13 cellular contexts compared by ENCODE assay signal in the genomic region with DNA sequence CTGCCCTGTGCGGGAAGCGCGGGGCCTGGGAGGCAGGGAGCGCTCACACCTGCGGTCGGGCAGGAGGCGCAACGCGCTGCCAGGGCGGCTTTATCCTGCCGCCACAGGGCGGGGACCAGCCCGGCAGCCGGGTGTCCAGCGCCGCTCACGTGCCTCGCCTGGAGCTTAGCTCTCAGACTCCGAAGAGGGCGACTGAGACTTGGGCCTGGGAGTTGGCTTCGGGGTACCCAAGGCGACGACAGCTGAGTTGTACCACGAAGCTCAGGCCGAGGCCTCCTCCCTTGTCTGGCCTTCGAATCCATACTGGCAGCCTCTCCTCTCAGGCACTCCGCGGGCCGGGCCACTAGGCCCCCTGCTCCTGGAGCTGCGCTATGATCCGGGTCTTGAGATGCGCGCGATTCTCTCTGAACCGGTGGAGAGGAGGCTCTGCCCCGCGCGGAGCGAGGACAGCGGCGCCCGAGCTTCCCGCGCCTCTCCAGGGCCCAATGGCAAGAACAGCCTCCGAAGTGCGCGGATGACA. TPM values are rescaled to one million over a fixed set of nuclear protein-coding genes. Genes with fewer than 3 reads are reported as not detected.
A peak's percentile ranks its signal among the peaks of the same experiment; 100 is the strongest.
DNase-seq lines count a peak whose midpoint lies in the region; ATAC-seq, FAIRE-seq and TF ChIP-seq lines count a peak whose summit lies in the region.
"Had no signal": no experiment of that assay in that cellular context is flagged by ENCODE, and none has a peak within 500 bp of the region (broad histone marks: within the 10 kb centered on the region; RNA-seq: fewer than 3 reads in every experiment).

No MANE protein-coding gene starts in this region.

- H3K27me3 ChIP-seq in H1 (replicated peaks in 1 of 4; ENCODE audit: control insufficient read depth in 3 of 4, extremely low read depth in 1 of 4, insufficient read depth in 3 of 4, low read length in 3 of 4) = peaks cover 61 to 98% (median 79%) of the 10 kb centered on the region in 4 experiments
- peaks cover 100% of the 10 kb centered on the region for H3K27me3 ChIP-seq in suprapubic skin

- CTCF ChIA-PET in activated naive CD4-positive, alpha-beta T cell treated with anti-CD3 and anti-CD28 coated beads, Interleukin-2, amount 10 ng/mL, durations not matched to agents 7 days and 5 days (lab: Charles Lee) = no interaction called here
- CTCF ChIA-PET in H1 (lab: Charles Lee; ENCODE audit: partially characterized antibody) = interaction anchor here (0.8 to 5.9 kb wide), 6 partner anchors 9 to 611 kb away, joined by 3 to 34 read pairs (median 6); no protein-coding TSS in a partner anchor

- H2BK5ac ChIP-seq in H1 (ENCODE audit: low read depth, low read length) = peak overlapping the region; percentile 35; the same call in 1 of the 2 replicates

- H3K18ac ChIP-seq in H1 (ENCODE audit: extremely low read depth, low read length) = no peak overlapping the region; the same call in 1 of the 2 replicates

- H3K23me2 ChIP-seq in H1 (ENCODE audit: low read depth, low read length) = peaks cover 8% of the 10 kb centered on the region; the same call in 1 of the 2 replicates

- H3K56ac ChIP-seq in H1 (replicated peaks; ENCODE audit: insufficient read length, low read depth, low read length) = no peak overlapping the region

- H3K4me1 Mint-ChIP-seq in activated naive CD4-positive, alpha-beta T cell treated with anti-CD3 and anti-CD28 coated beads, Interleukin-2, amount 10 ng/mL, durations not matched to agents 7 days and 5 days = peaks cover 13% of the 10 kb centered on the region

- no peak overlapping the region for H2BK20ac ChIP-seq in H1 (ENCODE audit: low read length)

- no peaks in the 10 kb centered on the region; a peak in 1 of 8 replicates for H3K36me3 ChIP-seq in H1 (ENCODE audit: control insufficient read depth in 2 of 4, insufficient read depth in 4 of 4, low read length in 3 of 4)
- no peaks in the 10 kb centered on the region for H3K36me3 ChIP-seq in mucosa of descending colon (ENCODE audit: low read depth)
- H3K36me3 ChIP-seq in suprapubic skin = no peaks in the 10 kb centered on the region
- H3K36me3 ChIP-seq: neutrophil had no signal

- peak in 1 of 2 experiments; percentile 8; a peak in 3 of 4 replicates for TF ChIP-seq RAD21 in H1 (IDR thresholded peaks at IDR 0.05 in 1 of 2, conservative IDR thresholded peaks at IDR 0.05 in 1 of 2; ENCODE audit: low read depth in 2 of 2, low read length in 2 of 2)

- no peak overlapping the region for H2BK120ac ChIP-seq in H1 (replicated peaks; ENCODE audit: low read depth, low read length)

- H4K5ac ChIP-seq in H1 (ENCODE audit: insufficient read length, low read depth, low read length) = no peak overlapping the region

- no peak for TF ChIP-seq POLR2A in H1 (IDR thresholded peaks at IDR 0.05; ENCODE audit: control extremely low read depth in 1 of 2, low read depth in 2 of 2, low read length in 2 of 2)
- no peak for TF ChIP-seq POLR2A in suprapubic skin (IDR thresholded peaks at IDR 0.05)

- H4K91ac ChIP-seq in H1 (replicated peaks; ENCODE audit: insufficient read length, low read length) = no peak overlapping the region

- H3K27me3 Mint-ChIP-seq in activated naive CD4-positive, alpha-beta T cell treated with anti-CD3 and anti-CD28 coated beads, Interleukin-2, amount 10 ng/mL, durations not matched to agents 7 days and 5 days = peaks cover 99% of the 10 kb centered on the region

- H3K79me2 ChIP-seq in H1 (ENCODE audit: control insufficient read depth in 1 of 2, insufficient read depth in 2 of 2, low read length in 2 of 2) = no peaks in the 10 kb centered on the region

- no peaks in the 10 kb centered on the region for H3K79me1 ChIP-seq in H1 (ENCODE audit: low read depth, low read length)

- H3K9me3 Mint-ChIP-seq in activated naive CD4-positive, alpha-beta T cell treated with anti-CD3 and anti-CD28 coated beads, Interleukin-2, amount 10 ng/mL, durations not matched to agents 7 days and 5 days = no peaks in the 10 kb centered on the region

- no peak overlapping the region for H2AK5ac ChIP-seq in H1 (ENCODE audit: low read depth, low read length)

- peak overlapping the region; percentile 87; the same call in 1 of the 2 replicates for H2BK12ac ChIP-seq in H1 (ENCODE audit: low read depth, low read length)

- DNase-seq in activated naive CD4-positive, alpha-beta T cell treated with anti-CD3 and anti-CD28 coated beads, Interleukin-2, amount 10 ng/mL, durations not matched to agents 7 days and 5 days = no peak
- DNase-seq in activated naive CD4-positive, alpha-beta T cell treated with Interleukin-2 at 50 U/mL for 16 hours = no peak
- DNase-seq in H1 (ENCODE audit: low read depth in 1 of 2, low spot score in 2 of 2) (peak in 1 of 2 experiments; percentile 86), mucosa of descending colon (peak in 1 of 3 donors; percentile 29), suprapubic skin (ENCODE audit: low spot score in 2 of 2) (no peak), NCI-H2171 (lab: John Stamatoyannopoulos, UW) (no peak), dedifferentiated amniotic fluid mesenchymal stem cell (ENCODE audit: extremely low spot score) (no peak), GOT3 (lab: John Stamatoyannopoulos, UW) (no peak)
- DNase-seq: activated CD4-positive, alpha-beta T cell treated with anti-CD3 and anti-CD28 coated beads, Interleukin-2, amount 50 U/mL, for 4 hours; NCI-H2029; stimulated activated CD4-positive, alpha-beta T cell treated with anti-CD3 and anti-CD28 coated beads, Interleukin-4, amount 100 ng/mL, for 1 hour had no signal

- H3K4me1 ChIP-seq in H1 (replicated peaks in 1 of 4; ENCODE audit: control insufficient read depth in 3 of 4, insufficient read depth in 4 of 4, low read length in 3 of 4) (peaks cover 17 to 42% (median 23%) of the 10 kb centered on the region in 4 experiments), mucosa of descending colon (ENCODE audit: low read depth) (peaks cover 9% of the 10 kb centered on the region), suprapubic skin (peaks cover 36% of the 10 kb centered on the region)

- no peaks in the 10 kb centered on the region for H3K9me3 ChIP-seq in H1 (ENCODE audit: insufficient read depth in 2 of 2, low read depth in 1 of 2, low read length in 1 of 2)
- H3K9me3 ChIP-seq in mucosa of descending colon = no peaks in the 10 kb centered on the region
- no peaks in the 10 kb centered on the region for H3K9me3 ChIP-seq in suprapubic skin
- H3K9me3 ChIP-seq: neutrophil had no signal

- H3K14ac ChIP-seq in H1 (ENCODE audit: insufficient read length) = no peak overlapping the region

- H3K4me3 ChIP-seq in H1 (ENCODE audit: extremely low read depth in 1 of 4, insufficient read depth in 2 of 4, low read depth in 3 of 4, low read length in 4 of 4) (peak overlapping the region in 3 of 4 experiments; percentile 15 to 52 (median 29); a peak in 6 of 8 replicates), mucosa of descending colon (no peak overlapping the region), suprapubic skin (peak overlapping the region; percentile 3)

- H2BK15ac ChIP-seq in H1 (ENCODE audit: low read length) = 0 out of 2 replicates have a peak overlapping the region, but pooled peaks have one; percentile 46

- FAIRE-seq in H1 (lab: Jason Lieb, UNC) = no peak

- TF ChIP-seq EP300 in H1 (IDR thresholded peaks at IDR 0.05; ENCODE audit: borderline replicate concordance in 1 of 2, low read depth in 2 of 2, low read length in 2 of 2) (no peak), suprapubic skin (IDR thresholded peaks at IDR 0.05) (no peak)

- peak in 1 of 3 experiments; percentile 4; a peak in 1 of 4 replicates for TF ChIP-seq CTCF in H1 (IDR thresholded peaks at IDR 0.05; ENCODE audit: control extremely low read depth in 1 of 3, insufficient read depth in 1 of 3, low read depth in 1 of 3, low read length in 3 of 3)
- TF ChIP-seq CTCF in mucosa of descending colon (IDR thresholded peaks at IDR 0.05) = no peak
- TF ChIP-seq CTCF in suprapubic skin (IDR thresholded peaks at IDR 0.05) = no peak

- 2% methylated on average over 45 of the region's 47 CpGs; no CpG with 5 or more reads in 1 of the 2 experiments for WGBS in H1 (ENCODE audit: extremely low coverage in 1 of 2, insufficient coverage in 1 of 2, insufficient read length in 1 of 2, insufficient replicate concordance in 2 of 2, low coverage in 1 of 2, low lambda C conversion rate in 2 of 2, missing lambda C conversion rate in 1 of 2), 2 experiments
- 30% methylated on average over 2 of the region's 47 CpGs for WGBS in suprapubic skin

- peak overlapping the region; percentile 64; the same call in 1 of the 2 replicates for H2AFZ ChIP-seq in H1 (ENCODE audit: low read length)

- intact Hi-C loops in mucosa of descending colon (cut with DNase I, micrococcal nuclease) = no loop called here

- H3K27ac Mint-ChIP-seq in activated naive CD4-positive, alpha-beta T cell treated with anti-CD3 and anti-CD28 coated beads, Interleukin-2, amount 10 ng/mL, durations not matched to agents 7 days and 5 days = peak overlapping the region; percentile 28

- peak; percentile 60 for ATAC-seq in mucosa of descending colon

- H3K36me3 Mint-ChIP-seq in activated naive CD4-positive, alpha-beta T cell treated with anti-CD3 and anti-CD28 coated beads, Interleukin-2, amount 10 ng/mL, durations not matched to agents 7 days and 5 days = peaks cover 2% of the 10 kb centered on the region

- H3K23ac ChIP-seq in H1 (ENCODE audit: insufficient read length) = no peak overlapping the region

- H3K4me2 ChIP-seq in H1 (ENCODE audit: insufficient read depth in 1 of 2, low read depth in 2 of 2, low read length in 2 of 2) = peak overlapping the region; percentile 71 to 73
- H3K4me2 ChIP-seq: KMS-11 had no signal

- H3K4me3 Mint-ChIP-seq in activated naive CD4-positive, alpha-beta T cell treated with anti-CD3 and anti-CD28 coated beads, Interleukin-2, amount 10 ng/mL, durations not matched to agents 7 days and 5 days = no peak overlapping the region

- peaks cover 5 to 14% of the 10 kb centered on the region in 2 experiments for H4K20me1 ChIP-seq in H1 (replicated peaks in 1 of 2; ENCODE audit: control insufficient read depth in 1 of 2, insufficient read depth in 2 of 2, low read length in 2 of 2)

- no peak overlapping the region for H4K8ac ChIP-seq in H1 (ENCODE audit: extremely low read depth, insufficient read depth, low read length)

- POLR2A ChIA-PET in H1 (lab: Charles Lee; ENCODE audit: partially characterized antibody) = interaction anchor here (6.5 kb wide), 1 partner anchor 13 kb away, joined by 55 read pairs; no protein-coding TSS in a partner anchor

- H3K9ac ChIP-seq in H1 (replicated peaks in 1 of 4; ENCODE audit: extremely low read depth in 1 of 4, low read depth in 3 of 4, low read length in 3 of 4) = no peak overlapping the region
- H3K9ac ChIP-seq: KMS-11 had no signal

- H3K4ac ChIP-seq in H1 (replicated peaks; ENCODE audit: insufficient read length, low read depth, low read length) = no peak overlapping the region

- H3K27ac ChIP-seq in H1 (ENCODE audit: low read depth, low read length) (no peak overlapping the region), suprapubic skin (no peak overlapping the region)
- H3K27ac ChIP-seq: KMS-11, neutrophil had no signal

RNA-seq across cellular contexts. Expression of gene SIX1, which starts 6.9 kb away (rescaled TPM):
- 0.46 and 0.69 TPM in 2 replicates for total RNA-seq in H1 (2021; fragmentation: NEBNext Ultra II Directional; extraction: Animal tissue kit (Norgen Biotek cat#: 25700))
- polyA plus RNA-seq in H1 (2011; rRNA removed) = 0.03 and 0.11 TPM in 2 replicates
- 0.09 TPM for polyA plus RNA-seq in H1 (2011; cell fraction: cytosol; rRNA removed)
- polyA plus RNA-seq in H1 (2011; cell fraction: nucleus; rRNA removed) = 0.09 TPM
- 0.04 to 0.16 TPM in 2 of 4 replicates, not detected in the others for polyA plus RNA-seq in H1 (2012, experiment 1 of 2)
- 0.07 TPM for polyA plus RNA-seq in H1 (2012, experiment 2 of 2)
- polyA plus RNA-seq in H1 (2013, experiment 1 of 2) = 0.45 TPM
- polyA plus RNA-seq in H1 (2013, experiment 2 of 2) = 0.48 TPM
- polyA minus RNA-seq in H1 (2011; rRNA and poly(A)+ RNA removed) = 0.17 and 0.19 TPM in 2 replicates
- not detected for polyA minus RNA-seq in H1 (2011; cell fraction: cytosol; rRNA and poly(A)+ RNA removed)
- 0.50 TPM for polyA minus RNA-seq in H1 (2011; cell fraction: nucleus; rRNA and poly(A)+ RNA removed)
- under 1 TPM in 1 of 3 donors, not detected in 2; 0.16 TPM for total RNA-seq in mucosa of descending colon
- total RNA-seq in suprapubic skin = under 1 TPM in 2 of 4 donors, not detected in 2; 0.31 to 0.64 TPM
